ENCODE assay signal across 9 cellular contexts in the genomic region with DNA sequence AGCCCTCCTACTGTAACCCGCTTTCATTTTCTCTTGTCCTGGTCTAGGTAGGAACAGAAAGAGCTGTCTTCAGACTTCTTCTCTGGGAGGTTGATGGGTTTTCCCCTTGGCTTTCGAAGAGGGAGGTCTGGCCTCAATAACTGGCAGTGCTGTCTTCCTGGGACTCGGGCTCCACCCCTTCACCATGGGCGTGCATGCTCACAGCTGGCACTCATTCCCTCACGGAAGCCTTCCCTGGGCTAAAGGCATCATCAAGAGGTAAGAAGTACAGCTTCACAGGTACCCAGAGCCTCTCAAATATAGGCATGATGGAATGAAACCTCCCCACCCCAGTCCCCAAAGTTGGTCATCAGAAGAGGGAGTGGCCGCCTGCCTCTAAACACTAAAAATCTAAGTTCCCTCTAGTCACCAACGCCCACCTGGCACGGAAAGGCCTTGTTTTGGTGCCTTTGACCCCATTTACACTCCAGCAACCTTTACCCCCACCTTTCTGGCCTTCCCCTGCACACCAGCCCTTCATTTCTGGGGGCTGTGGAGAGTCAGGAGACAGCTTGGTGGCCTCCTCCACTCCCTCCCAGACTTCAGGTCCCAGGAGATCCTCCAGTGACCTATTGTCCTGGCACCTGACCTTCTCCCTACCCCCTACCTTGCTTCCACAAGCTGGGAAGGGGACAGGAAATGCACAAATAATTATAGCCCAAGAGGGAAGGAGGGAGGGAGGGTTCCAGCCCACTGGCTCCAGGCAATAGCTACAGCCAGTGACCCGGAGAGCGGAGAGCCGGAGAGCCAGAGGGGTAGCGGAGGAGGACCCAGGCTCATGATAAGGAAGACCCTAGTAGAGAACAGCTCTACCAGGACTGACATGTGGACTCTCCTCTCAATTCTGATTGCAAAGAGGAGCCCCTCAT. TPM values are rescaled to one million over a fixed set of nuclear protein-coding genes. Genes with fewer than 3 reads are reported as not detected.
DNase-seq lines count a peak whose midpoint lies in the region; ATAC-seq and TF ChIP-seq lines count a peak whose summit lies in the region.
"Had no signal": no experiment of that assay in that cellular context is flagged by ENCODE, and none has a peak within 500 bp of the region (broad histone marks: within the 10 kb centered on the region; RNA-seq: fewer than 3 reads in every experiment).

No MANE protein-coding gene starts in this region.

- no peak for DNase-seq in activated CD4-positive, CD25-positive, alpha-beta regulatory T cell (lab: John Stamatoyannopoulos, UW)
- DNase-seq in GM23248 (peak; percentile 24), RPMI8226 (peak; percentile 76), left colon (peak; percentile 79 to 86), GM23338 (ENCODE audit: low spot score) (no peak), DMS79 treated with DMSO at 0.1 percent for 48 hours (lab: John Stamatoyannopoulos, UW) (no peak), Kasumi-1 (lab: John Stamatoyannopoulos, UW) (no peak)

- H3K4me3 ChIP-seq in GM23248 (no peak overlapping the region), GM23338 (no peak overlapping the region)
- H3K4me3 ChIP-seq: SK-N-MC had no signal

- H3K36me3 ChIP-seq in GM23248 (ENCODE audit: low read depth) (no peaks in the 10 kb centered on the region), GM23338 (ENCODE audit: insufficient read depth) (no peaks in the 10 kb centered on the region)

- H3K9ac ChIP-seq in GM23248: no peak overlapping the region

- H3K4me1 Mint-ChIP-seq in GM23338: peaks cover 69% of the 10 kb centered on the region

- H3K79me2 ChIP-seq in GM23248 (ENCODE audit: insufficient read depth): no peaks in the 10 kb centered on the region
- H3K79me2 ChIP-seq in GM23338 (replicated peaks; ENCODE audit: insufficient read depth): no peaks in the 10 kb centered on the region

- H4K20me1 ChIP-seq in GM23248 (ENCODE audit: insufficient read depth) (no peaks in the 10 kb centered on the region), GM23338 (replicated peaks; ENCODE audit: insufficient read depth) (no peaks in the 10 kb centered on the region)

- WGBS in GM23248 (ENCODE audit: low coverage in 1 of 2, low lambda C conversion rate in 2 of 2, missing lambda C conversion rate in 2 of 2), 2 experiments: 78 to 80% methylated on average over 12 of the region's 12 CpGs

- intact Hi-C loops in left colon (cut with DNase I, micrococcal nuclease): no loop called here

- no peaks in the 10 kb centered on the region for H3K9me3 Mint-ChIP-seq in GM23338

- H3K9me3 ChIP-seq in GM23248 (ENCODE audit: low read depth): no peaks in the 10 kb centered on the region

- no peaks in the 10 kb centered on the region for H3K27me3 ChIP-seq in GM23248 (replicated peaks; ENCODE audit: insufficient read depth)
- H3K27me3 ChIP-seq in GM23338 (ENCODE audit: insufficient read depth): no peaks in the 10 kb centered on the region

- H3F3A ChIP-seq in GM23248 (ENCODE audit: insufficient read depth): peaks cover 23% of the 10 kb centered on the region
- H3F3A ChIP-seq in GM23338 (replicated peaks; ENCODE audit: low read depth): 0 out of 2 replicates have a peak, but pooled peaks cover 4% of the 10 kb centered on the region

- H3K4me3 Mint-ChIP-seq in GM23338: no peak overlapping the region; the same call in 2 of the 3 replicates

- in situ Hi-C loops in GM23248 (cut with MboI): no loop called here

- H3K4me2 ChIP-seq in GM23248 (ENCODE audit: unreplicated experiment): no peak overlapping the region
- no peak overlapping the region for H3K4me2 ChIP-seq in GM23338

- no peak for TF ChIP-seq CTCF in GM23338 (conservative IDR thresholded peaks at IDR 0.05; ENCODE audit: low read depth in 2 of 2)

- H2AFZ ChIP-seq in GM23248 (no peak overlapping the region), GM23338 (no peak overlapping the region)

- no peaks in the 10 kb centered on the region for H3K9me2 ChIP-seq in GM23248 (ENCODE audit: insufficient read depth)
- H3K9me2 ChIP-seq in GM23338 (ENCODE audit: insufficient read depth): no peaks in the 10 kb centered on the region

- H3K4me1 ChIP-seq in GM23248 (ENCODE audit: insufficient read depth) (peaks cover 34% of the 10 kb centered on the region), GM23338 (ENCODE audit: insufficient read depth) (peaks cover 40% of the 10 kb centered on the region)

- peaks cover 2% of the 10 kb centered on the region for H3K27me3 Mint-ChIP-seq in GM23338 (ENCODE audit: insufficient read depth, low read depth, poor library complexity)

- no peak overlapping the region for H3K27ac Mint-ChIP-seq in GM23338

- ATAC-seq in activated CD4-positive, CD25-positive, alpha-beta regulatory T cell treated with anti-CD3 and anti-CD28 coated beads, Interleukin-2, amount 50 U/mL, for 24 hours: peak; percentile 71 to 74
- ATAC-seq in left colon (peak; percentile 54), GM23338 (no peak)

- H3K27ac ChIP-seq in GM23248 (no peak overlapping the region), GM23338 (ENCODE audit: low read depth) (no peak overlapping the region)
- H3K27ac ChIP-seq: SK-N-MC had no signal

- H3K36me3 Mint-ChIP-seq in GM23338 (ENCODE audit: low read depth): 0 out of 3 replicates have a peak, but pooled peaks cover 4% of the 10 kb centered on the region

TF ChIP-seq in GM23338, 12 proteins besides CTCF, POLR2A, EP300 and RAD21 (continues in another document):
- no peak for TF ChIP-seq ZNF331 (CRISPR knock-in tag; IDR thresholded peaks at IDR 0.05; ENCODE audit: low read depth)
- TF ChIP-seq CREB1 (CRISPR knock-in tag; IDR thresholded peaks at IDR 0.05; ENCODE audit: low read depth): no peak

RNA-seq across cellular contexts. Expression of a gene that starts 2.8 kb away (rescaled TPM):
- 1.3 and 3.7 TPM in 2 replicates for total RNA-seq in GM23248 (2014; rRNA removed; shearing (Covaris generic))
- polyA plus RNA-seq in GM23248 (2016; fragmentation: Nextera tagmentation; extraction: Ambion mirVana): 1.1 and 1.4 TPM in 2 replicates
- total RNA-seq in left colon: 1 to 10 TPM; 8.5 to 9.7 TPM
- 10.4 and 11.8 TPM in 2 replicates for total RNA-seq in GM23338 (2014; rRNA removed; shearing (Covaris generic))
- 2.3 and 3.0 TPM in 2 replicates for polyA plus RNA-seq in GM23338 (2016; fragmentation: Nextera tagmentation; extraction: Ambion mirVana)

RNA-seq across cellular contexts. Expression of a gene that starts 17.1 kb away (rescaled TPM):
- 16.4 and 20.9 TPM in 2 replicates for total RNA-seq in GM23248 (2014; rRNA removed; shearing (Covaris generic))
- polyA plus RNA-seq in GM23248 (2016; fragmentation: Nextera tagmentation; extraction: Ambion mirVana) (19.1 and 21.8 TPM in 2 replicates), GM23338 (2016; fragmentation: Nextera tagmentation; extraction: Ambion mirVana) (5.8 TPM in 2 replicates)
- 10 to 100 TPM; 18.1 to 18.9 TPM for total RNA-seq in left colon
- 9.0 and 16.8 TPM in 2 replicates for total RNA-seq in GM23338 (2014; rRNA removed; shearing (Covaris generic))

RNA-seq across cellular contexts. Expression of a gene that starts 30.6 kb away (rescaled TPM):
- total RNA-seq in GM23248 (2014; rRNA removed; shearing (Covaris generic)): 0.22 TPM in 1 of 2 replicates, not detected in the other
- polyA plus RNA-seq in GM23248 (2016; fragmentation: Nextera tagmentation; extraction: Ambion mirVana) (0.10 TPM in 1 of 2 replicates, not detected in the other), GM23338 (2016; fragmentation: Nextera tagmentation; extraction: Ambion mirVana) (not detected in 2 replicates)
- total RNA-seq in left colon: not detected
- total RNA-seq in GM23338 (2014; rRNA removed; shearing (Covaris generic)): not detected in 2 replicates

RNA-seq across cellular contexts. Expression of a gene that starts 50.1 kb away (rescaled TPM):
- total RNA-seq in GM23248 (2014; rRNA removed; shearing (Covaris generic)): 16.2 and 18.6 TPM in 2 replicates
- polyA plus RNA-seq in GM23248 (2016; fragmentation: Nextera tagmentation; extraction: Ambion mirVana) (27.7 and 27.8 TPM in 2 replicates), GM23338 (2016; fragmentation: Nextera tagmentation; extraction: Ambion mirVana) (62.4 and 69.9 TPM in 2 replicates)
- total RNA-seq in left colon: 10 to 100 TPM; 14.7 to 17.8 TPM
- total RNA-seq in GM23338 (2014; rRNA removed; shearing (Covaris generic)): 29.0 and 31.4 TPM in 2 replicates

Comparison
In these comparisons a context has a peak if more than half of its experiments do, and no peak if none do; other contexts are left out.
1. DNase-seq: peak in GM23248 (single experiment), RPMI8226 (single experiment) and left colon (2 of 2); none in activated CD4-positive, CD25-positive, alpha-beta regulatory T cell (0 of 4), GM23338 (single experiment), DMS79 treated with DMSO at 0.1 percent for 48 hours (single experiment) and Kasumi-1 (0 of 2).